ENCODE assay signal across 22 cellular contexts in genomic region chr10:19209319-19209718, GRCh38.
"Had no signal": no experiment of that assay in that cellular context is flagged by ENCODE, and none has a peak within 500 bp of the region (broad histone marks: within the 10 kb centered on the region; RNA-seq: fewer than 3 reads in every experiment).

No MANE protein-coding gene starts in this region.

- H3K27me3 Mint-ChIP-seq: central memory CD8-positive, alpha-beta T cell; memory B cell; naive B cell had no signal

- H3K27ac Mint-ChIP-seq: activated T-cell treated with anti-CD3 and anti-CD28 coated beads, Interleukin-2, amount 50 U/mL, for 72 hours; endodermal cell; memory B cell; naive B cell had no signal

- ATAC-seq: activated CD4-positive, CD25-positive, alpha-beta regulatory T cell treated with anti-CD3 and anti-CD28 coated beads, Interleukin-2, amount 50 U/mL, for 24 hours; activated T-cell treated with anti-CD3 and anti-CD28 coated beads, Interleukin-2, amount 50 U/mL, for 72 hours; foreskin keratinocyte; mucosa of descending colon had no signal

- H3K9me3 Mint-ChIP-seq: endodermal cell, neural crest cell had no signal

- H3K36me3 Mint-ChIP-seq: memory B cell, naive B cell had no signal

- H3K4me1 Mint-ChIP-seq: central memory CD8-positive, alpha-beta T cell; memory B cell; naive B cell; neural crest cell had no signal

- DNase-seq: activated CD4-positive, alpha-beta T cell treated with anti-CD3 and anti-CD28 coated beads, Interleukin-2, amount 50 U/mL, for 1 hour; activated CD8-positive, alpha-beta memory T cell treated with anti-CD3 and anti-CD28 coated beads for 24 hours; activated CD8-positive, alpha-beta memory T cell treated with anti-CD3 and anti-CD28 coated beads, Interleukin-2, amount 50 U/mL, for 48 hours; activated effector memory CD4-positive, alpha-beta T cell treated with anti-CD3 and anti-CD28 coated beads, Interleukin-2, amount 50 U/mL, for 16 hours; activated naive CD4-positive, alpha-beta T cell treated with anti-CD3 and anti-CD28 coated beads, Interleukin-2, amount 50 U/mL, for 16 hours; activated T-cell treated with anti-CD3 and anti-CD28 coated beads, Interleukin-2, amount 50 U/mL, for 72 hours; aorta; brain microvascular endothelial cell; colonic mucosa; endodermal cell; mucosa of descending colon; naive B cell; stimulated activated CD4-positive, alpha-beta T cell treated with anti-CD3 and anti-CD28 coated beads, Interleukin-12 subunit alpha, Interleukin-12 subunit beta, amount 100 ng/mL, for 4 hours; stimulated activated CD4-positive, alpha-beta T cell treated with anti-CD3 and anti-CD28 coated beads, Interleukin-1b, Interleukin-23, amount 100 ng/mL, for 48 hours; stimulated activated CD8-positive, alpha-beta memory T cell treated with anti-CD3 and anti-CD28 coated beads, Interleukin-4, amount 100 ng/mL, for 48 hours; stimulated activated naive CD4-positive, alpha-beta T cell treated with Interleukin-2 at 50 U/mL for 16 hours; thyroid gland had no signal

- H3K4me3 Mint-ChIP-seq: activated T-cell treated with anti-CD3 and anti-CD28 coated beads, Interleukin-2, amount 50 U/mL, for 72 hours; central memory CD8-positive, alpha-beta T cell; endodermal cell; memory B cell; naive B cell; neural crest cell had no signal
